1 cellular context compared by ENCODE assay signal in genomic region chr5:165184183-165184582, GRCh38.
TF ChIP-seq lines count a peak whose summit lies in the region.

No MANE protein-coding gene starts in this region.

TF ChIP-seq in GM23338, 12 proteins besides CTCF, POLR2A, EP300 and RAD21 (continued from another document):
- no peak for TF ChIP-seq ZNF462 (CRISPR knock-in tag; IDR thresholded peaks at IDR 0.05)
- TF ChIP-seq REST (IDR thresholded peaks at IDR 0.05; ENCODE audit: unreplicated experiment), result no peak
